Comparison of ENCODE assay signal across 1 cellular context in the genomic region with DNA sequence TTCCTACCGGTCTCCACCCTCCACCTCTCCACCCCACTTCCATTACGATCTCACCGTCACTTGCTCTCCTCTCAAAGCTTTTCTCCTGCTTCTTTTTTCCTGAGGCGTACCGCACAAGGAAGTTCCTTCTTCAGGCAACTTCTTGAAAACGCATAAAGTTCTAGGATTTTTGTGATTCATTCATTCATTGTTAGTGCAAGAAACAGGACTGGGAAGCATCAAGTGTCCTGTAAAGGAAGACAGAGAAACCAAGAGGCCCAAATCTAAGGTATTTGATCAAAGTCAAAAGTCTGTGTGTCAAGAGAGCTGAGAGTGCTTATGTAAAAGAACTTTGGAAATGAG.
A peak's percentile ranks its signal among the peaks of the same experiment; 100 is the strongest.
TF ChIP-seq lines count a peak whose summit lies in the region.

No MANE protein-coding gene starts in this region.

TF ChIP-seq in K562, 482 proteins besides CTCF, POLR2A, EP300 and RAD21 (continued from another document and continues in another):
- TF ChIP-seq, protein P1, sequence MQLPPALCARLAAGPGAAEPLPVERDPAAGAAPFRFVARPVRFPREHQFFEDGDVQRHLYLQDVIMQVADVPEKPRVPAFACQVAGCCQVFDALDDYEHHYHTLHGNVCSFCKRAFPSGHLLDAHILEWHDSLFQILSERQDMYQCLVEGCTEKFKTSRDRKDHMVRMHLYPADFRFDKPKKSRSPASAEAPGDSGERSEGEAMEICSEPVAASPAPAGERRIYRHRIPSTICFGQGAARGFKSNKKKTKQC (CRISPR knock-in tag; IDR thresholded peaks at IDR 0.05), result no peak
- TF ChIP-seq YBX1 (IDR thresholded peaks at IDR 0.05) (no peak), ELF1 (tag; IDR thresholded peaks at IDR 0.05) (no peak; the same call in none of the 2 replicates), BDP1 (IDR thresholded peaks at IDR 0.05; ENCODE audit: insufficient read depth, insufficient read length) (no peak), SOX6 (IDR thresholded peaks at IDR 0.05) (no peak), YY1 (IDR thresholded peaks at IDR 0.05; ENCODE audit: borderline replicate concordance in 1 of 3, control insufficient read depth in 1 of 3, extremely low read depth in 1 of 3, insufficient read depth in 3 of 3, insufficient read length in 1 of 3, insufficient replicate concordance in 2 of 3, low read depth in 1 of 3, low read length in 2 of 3) (no peak), ZNF707 (CRISPR knock-in tag; conservative IDR thresholded peaks at IDR 0.05) (no peak), CBX8 (IDR thresholded peaks at IDR 0.05; ENCODE audit: borderline replicate concordance, extremely low read depth, low read depth, low read length, poor library complexity, severe bottlenecking) (no peak), ESRRA (IDR thresholded peaks at IDR 0.05; ENCODE audit: borderline replicate concordance, low read depth) (no peak), RBFOX2 (IDR thresholded peaks at IDR 0.05; ENCODE audit: low read depth, low read length) (peak; percentile 58), HMGN3 (IDR thresholded peaks at IDR 0.05; ENCODE audit: borderline replicate concordance, extremely low read depth, insufficient read length, low read depth, low read length) (no peak), ZNF79 (CRISPR knock-in tag; IDR thresholded peaks at IDR 0.05; ENCODE audit: low read depth) (no peak), ZNF830 (CRISPR knock-in tag; IDR thresholded peaks at IDR 0.05) (no peak), KAT8 (IDR thresholded peaks at IDR 0.05; ENCODE audit: low read depth) (no peak), TBL1XR1 (IDR thresholded peaks at IDR 0.05; ENCODE audit: low read length in 2 of 2) (no peak), CXXC5 (CRISPR knock-in tag; IDR thresholded peaks at IDR 0.05) (no peak), PRMT5 (CRISPR knock-in tag; IDR thresholded peaks at IDR 0.05) (no peak), ZNF197 (CRISPR knock-in tag; IDR thresholded peaks at IDR 0.05; ENCODE audit: low read depth) (no peak), HMG20B (CRISPR knock-in tag; IDR thresholded peaks at IDR 0.05) (no peak), NFRKB (IDR thresholded peaks at IDR 0.05; ENCODE audit: low read depth) (peak; percentile 86; the same call in 1 of the 2 replicates), RCOR1 (IDR thresholded peaks at IDR 0.05; ENCODE audit: borderline replicate concordance in 1 of 2, low read depth in 2 of 2, low read length in 2 of 2) (no peak), ZNF507 (tag; conservative IDR thresholded peaks at IDR 0.05) (no peak), SAFB (IDR thresholded peaks at IDR 0.05; ENCODE audit: borderline replicate concordance, low read depth, low read length) (no peak), PCBP1 (IDR thresholded peaks at IDR 0.05; ENCODE audit: low read depth, low read length, poor library complexity, severe bottlenecking) (no peak), ZNF695 (CRISPR knock-in tag; IDR thresholded peaks at IDR 0.05) (no peak), CHD2 (IDR thresholded peaks at IDR 0.05; ENCODE audit: low read depth, low read length) (no peak), HDAC1 (IDR thresholded peaks at IDR 0.05) (0 out of 4 replicates have a peak, but pooled peaks of 1 of the 2 experiments have one; percentile 9), HEY1 (CRISPR knock-in tag; IDR thresholded peaks at IDR 0.05; ENCODE audit: borderline replicate concordance) (no peak), ZNF23 (CRISPR knock-in tag; IDR thresholded peaks at IDR 0.05) (no peak), MEF2D (tag; conservative IDR thresholded peaks at IDR 0.05; ENCODE audit: low read depth) (no peak), GTF2F1 (IDR thresholded peaks at IDR 0.05; ENCODE audit: low read depth, low read length) (no peak), ZNF584 (CRISPR knock-in tag; IDR thresholded peaks at IDR 0.05; ENCODE audit: low read depth) (no peak), STAG1 (CRISPR knock-in tag; IDR thresholded peaks at IDR 0.05; ENCODE audit: borderline replicate concordance) (no peak), CCAR2 (IDR thresholded peaks at IDR 0.05; ENCODE audit: low read depth, low read length) (no peak), ILK (tag; IDR thresholded peaks at IDR 0.05; ENCODE audit: borderline replicate concordance, low read depth) (no peak), ELF2 (CRISPR knock-in tag; IDR thresholded peaks at IDR 0.05) (peak; percentile 39; the same call in 1 of the 2 replicates), ELF4 (CRISPR knock-in tag; IDR thresholded peaks at IDR 0.05) (peak; percentile 51; the same call in 1 of the 2 replicates), CREBBP (IDR thresholded peaks at IDR 0.05; ENCODE audit: low read depth, low read length) (no peak)
- TF ChIP-seq, protein P2, sequence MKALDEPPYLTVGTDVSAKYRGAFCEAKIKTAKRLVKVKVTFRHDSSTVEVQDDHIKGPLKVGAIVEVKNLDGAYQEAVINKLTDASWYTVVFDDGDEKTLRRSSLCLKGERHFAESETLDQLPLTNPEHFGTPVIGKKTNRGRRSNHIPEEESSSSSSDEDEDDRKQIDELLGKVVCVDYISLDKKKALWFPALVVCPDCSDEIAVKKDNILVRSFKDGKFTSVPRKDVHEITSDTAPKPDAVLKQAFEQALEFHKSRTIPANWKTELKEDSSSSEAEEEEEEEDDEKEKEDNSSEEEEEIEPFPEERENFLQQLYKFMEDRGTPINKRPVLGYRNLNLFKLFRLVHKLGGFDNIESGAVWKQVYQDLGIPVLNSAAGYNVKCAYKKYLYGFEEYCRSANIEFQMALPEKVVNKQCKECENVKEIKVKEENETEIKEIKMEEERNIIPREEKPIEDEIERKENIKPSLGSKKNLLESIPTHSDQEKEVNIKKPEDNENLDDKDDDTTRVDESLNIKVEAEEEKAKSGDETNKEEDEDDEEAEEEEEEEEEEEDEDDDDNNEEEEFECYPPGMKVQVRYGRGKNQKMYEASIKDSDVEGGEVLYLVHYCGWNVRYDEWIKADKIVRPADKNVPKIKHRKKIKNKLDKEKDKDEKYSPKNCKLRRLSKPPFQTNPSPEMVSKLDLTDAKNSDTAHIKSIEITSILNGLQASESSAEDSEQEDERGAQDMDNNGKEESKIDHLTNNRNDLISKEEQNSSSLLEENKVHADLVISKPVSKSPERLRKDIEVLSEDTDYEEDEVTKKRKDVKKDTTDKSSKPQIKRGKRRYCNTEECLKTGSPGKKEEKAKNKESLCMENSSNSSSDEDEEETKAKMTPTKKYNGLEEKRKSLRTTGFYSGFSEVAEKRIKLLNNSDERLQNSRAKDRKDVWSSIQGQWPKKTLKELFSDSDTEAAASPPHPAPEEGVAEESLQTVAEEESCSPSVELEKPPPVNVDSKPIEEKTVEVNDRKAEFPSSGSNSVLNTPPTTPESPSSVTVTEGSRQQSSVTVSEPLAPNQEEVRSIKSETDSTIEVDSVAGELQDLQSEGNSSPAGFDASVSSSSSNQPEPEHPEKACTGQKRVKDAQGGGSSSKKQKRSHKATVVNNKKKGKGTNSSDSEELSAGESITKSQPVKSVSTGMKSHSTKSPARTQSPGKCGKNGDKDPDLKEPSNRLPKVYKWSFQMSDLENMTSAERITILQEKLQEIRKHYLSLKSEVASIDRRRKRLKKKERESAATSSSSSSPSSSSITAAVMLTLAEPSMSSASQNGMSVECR (CRISPR knock-in tag; IDR thresholded peaks at IDR 0.05), result no peak
- TF ChIP-seq, protein P3, sequence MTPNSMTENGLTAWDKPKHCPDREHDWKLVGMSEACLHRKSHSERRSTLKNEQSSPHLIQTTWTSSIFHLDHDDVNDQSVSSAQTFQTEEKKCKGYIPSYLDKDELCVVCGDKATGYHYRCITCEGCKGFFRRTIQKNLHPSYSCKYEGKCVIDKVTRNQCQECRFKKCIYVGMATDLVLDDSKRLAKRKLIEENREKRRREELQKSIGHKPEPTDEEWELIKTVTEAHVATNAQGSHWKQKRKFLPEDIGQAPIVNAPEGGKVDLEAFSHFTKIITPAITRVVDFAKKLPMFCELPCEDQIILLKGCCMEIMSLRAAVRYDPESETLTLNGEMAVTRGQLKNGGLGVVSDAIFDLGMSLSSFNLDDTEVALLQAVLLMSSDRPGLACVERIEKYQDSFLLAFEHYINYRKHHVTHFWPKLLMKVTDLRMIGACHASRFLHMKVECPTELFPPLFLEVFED (CRISPR knock-in tag; conservative IDR thresholded peaks at IDR 0.05), result 0 out of 2 replicates have a peak, but pooled peaks have one; percentile 41
- TF ChIP-seq, protein P4, sequence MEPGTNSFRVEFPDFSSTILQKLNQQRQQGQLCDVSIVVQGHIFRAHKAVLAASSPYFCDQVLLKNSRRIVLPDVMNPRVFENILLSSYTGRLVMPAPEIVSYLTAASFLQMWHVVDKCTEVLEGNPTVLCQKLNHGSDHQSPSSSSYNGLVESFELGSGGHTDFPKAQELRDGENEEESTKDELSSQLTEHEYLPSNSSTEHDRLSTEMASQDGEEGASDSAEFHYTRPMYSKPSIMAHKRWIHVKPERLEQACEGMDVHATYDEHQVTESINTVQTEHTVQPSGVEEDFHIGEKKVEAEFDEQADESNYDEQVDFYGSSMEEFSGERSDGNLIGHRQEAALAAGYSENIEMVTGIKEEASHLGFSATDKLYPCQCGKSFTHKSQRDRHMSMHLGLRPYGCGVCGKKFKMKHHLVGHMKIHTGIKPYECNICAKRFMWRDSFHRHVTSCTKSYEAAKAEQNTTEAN (CRISPR knock-in tag; IDR thresholded peaks at IDR 0.05), result no peak
- TF ChIP-seq, protein P5, sequence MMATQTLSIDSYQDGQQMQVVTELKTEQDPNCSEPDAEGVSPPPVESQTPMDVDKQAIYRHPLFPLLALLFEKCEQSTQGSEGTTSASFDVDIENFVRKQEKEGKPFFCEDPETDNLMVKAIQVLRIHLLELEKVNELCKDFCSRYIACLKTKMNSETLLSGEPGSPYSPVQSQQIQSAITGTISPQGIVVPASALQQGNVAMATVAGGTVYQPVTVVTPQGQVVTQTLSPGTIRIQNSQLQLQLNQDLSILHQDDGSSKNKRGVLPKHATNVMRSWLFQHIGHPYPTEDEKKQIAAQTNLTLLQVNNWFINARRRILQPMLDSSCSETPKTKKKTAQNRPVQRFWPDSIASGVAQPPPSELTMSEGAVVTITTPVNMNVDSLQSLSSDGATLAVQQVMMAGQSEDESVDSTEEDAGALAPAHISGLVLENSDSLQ (IDR thresholded peaks at IDR 0.05), result no peak
- TF ChIP-seq, protein P6, sequence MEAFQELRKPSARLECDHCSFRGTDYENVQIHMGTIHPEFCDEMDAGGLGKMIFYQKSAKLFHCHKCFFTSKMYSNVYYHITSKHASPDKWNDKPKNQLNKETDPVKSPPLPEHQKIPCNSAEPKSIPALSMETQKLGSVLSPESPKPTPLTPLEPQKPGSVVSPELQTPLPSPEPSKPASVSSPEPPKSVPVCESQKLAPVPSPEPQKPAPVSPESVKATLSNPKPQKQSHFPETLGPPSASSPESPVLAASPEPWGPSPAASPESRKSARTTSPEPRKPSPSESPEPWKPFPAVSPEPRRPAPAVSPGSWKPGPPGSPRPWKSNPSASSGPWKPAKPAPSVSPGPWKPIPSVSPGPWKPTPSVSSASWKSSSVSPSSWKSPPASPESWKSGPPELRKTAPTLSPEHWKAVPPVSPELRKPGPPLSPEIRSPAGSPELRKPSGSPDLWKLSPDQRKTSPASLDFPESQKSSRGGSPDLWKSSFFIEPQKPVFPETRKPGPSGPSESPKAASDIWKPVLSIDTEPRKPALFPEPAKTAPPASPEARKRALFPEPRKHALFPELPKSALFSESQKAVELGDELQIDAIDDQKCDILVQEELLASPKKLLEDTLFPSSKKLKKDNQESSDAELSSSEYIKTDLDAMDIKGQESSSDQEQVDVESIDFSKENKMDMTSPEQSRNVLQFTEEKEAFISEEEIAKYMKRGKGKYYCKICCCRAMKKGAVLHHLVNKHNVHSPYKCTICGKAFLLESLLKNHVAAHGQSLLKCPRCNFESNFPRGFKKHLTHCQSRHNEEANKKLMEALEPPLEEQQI (IDR thresholded peaks at IDR 0.05), result no peak
- TF ChIP-seq, protein P7, sequence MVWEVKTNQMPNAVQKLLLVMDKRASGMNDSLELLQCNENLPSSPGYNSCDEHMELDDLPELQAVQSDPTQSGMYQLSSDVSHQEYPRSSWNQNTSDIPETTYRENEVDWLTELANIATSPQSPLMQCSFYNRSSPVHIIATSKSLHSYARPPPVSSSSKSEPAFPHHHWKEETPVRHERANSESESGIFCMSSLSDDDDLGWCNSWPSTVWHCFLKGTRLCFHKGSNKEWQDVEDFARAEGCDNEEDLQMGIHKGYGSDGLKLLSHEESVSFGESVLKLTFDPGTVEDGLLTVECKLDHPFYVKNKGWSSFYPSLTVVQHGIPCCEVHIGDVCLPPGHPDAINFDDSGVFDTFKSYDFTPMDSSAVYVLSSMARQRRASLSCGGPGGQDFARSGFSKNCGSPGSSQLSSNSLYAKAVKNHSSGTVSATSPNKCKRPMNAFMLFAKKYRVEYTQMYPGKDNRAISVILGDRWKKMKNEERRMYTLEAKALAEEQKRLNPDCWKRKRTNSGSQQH (CRISPR knock-in tag; IDR thresholded peaks at IDR 0.05), result 0 out of 2 replicates have a peak, but pooled peaks have one; percentile 33
- TF ChIP-seq, protein P8, sequence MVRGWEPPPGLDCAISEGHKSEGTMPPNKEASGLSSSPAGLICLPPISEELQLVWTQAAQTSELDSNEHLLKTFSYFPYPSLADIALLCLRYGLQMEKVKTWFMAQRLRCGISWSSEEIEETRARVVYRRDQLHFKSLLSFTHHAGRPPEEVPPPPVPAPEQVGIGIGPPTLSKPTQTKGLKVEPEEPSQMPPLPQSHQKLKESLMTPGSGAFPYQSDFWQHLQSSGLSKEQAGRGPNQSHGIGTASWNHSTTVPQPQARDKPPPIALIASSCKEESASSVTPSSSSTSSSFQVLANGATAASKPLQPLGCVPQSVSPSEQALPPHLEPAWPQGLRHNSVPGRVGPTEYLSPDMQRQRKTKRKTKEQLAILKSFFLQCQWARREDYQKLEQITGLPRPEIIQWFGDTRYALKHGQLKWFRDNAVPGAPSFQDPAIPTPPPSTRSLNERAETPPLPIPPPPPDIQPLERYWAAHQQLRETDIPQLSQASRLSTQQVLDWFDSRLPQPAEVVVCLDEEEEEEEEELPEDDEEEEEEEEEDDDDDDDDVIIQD (CRISPR knock-in tag; IDR thresholded peaks at IDR 0.05), result no peak
- TF ChIP-seq, protein P9, sequence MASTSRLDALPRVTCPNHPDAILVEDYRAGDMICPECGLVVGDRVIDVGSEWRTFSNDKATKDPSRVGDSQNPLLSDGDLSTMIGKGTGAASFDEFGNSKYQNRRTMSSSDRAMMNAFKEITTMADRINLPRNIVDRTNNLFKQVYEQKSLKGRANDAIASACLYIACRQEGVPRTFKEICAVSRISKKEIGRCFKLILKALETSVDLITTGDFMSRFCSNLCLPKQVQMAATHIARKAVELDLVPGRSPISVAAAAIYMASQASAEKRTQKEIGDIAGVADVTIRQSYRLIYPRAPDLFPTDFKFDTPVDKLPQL (IDR thresholded peaks at IDR 0.05; ENCODE audit: extremely low read depth, insufficient read length), result no peak
- TF ChIP-seq, protein P10, sequence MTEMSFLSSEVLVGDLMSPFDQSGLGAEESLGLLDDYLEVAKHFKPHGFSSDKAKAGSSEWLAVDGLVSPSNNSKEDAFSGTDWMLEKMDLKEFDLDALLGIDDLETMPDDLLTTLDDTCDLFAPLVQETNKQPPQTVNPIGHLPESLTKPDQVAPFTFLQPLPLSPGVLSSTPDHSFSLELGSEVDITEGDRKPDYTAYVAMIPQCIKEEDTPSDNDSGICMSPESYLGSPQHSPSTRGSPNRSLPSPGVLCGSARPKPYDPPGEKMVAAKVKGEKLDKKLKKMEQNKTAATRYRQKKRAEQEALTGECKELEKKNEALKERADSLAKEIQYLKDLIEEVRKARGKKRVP (CRISPR knock-in tag; IDR thresholded peaks at IDR 0.05), result no peak
